ENCODE assay signal across 13 cellular contexts in genomic region chr7:152341914-152342236, GRCh38.
"Had no signal": no experiment of that assay in that cellular context is flagged by ENCODE, and none has a peak within 500 bp of the region (broad histone marks: within the 10 kb centered on the region; RNA-seq: fewer than 3 reads in every experiment).

No MANE protein-coding gene starts in this region.

- H3K4me3 Mint-ChIP-seq: activated naive CD8-positive, alpha-beta T cell treated with anti-CD3 and anti-CD28 coated beads for 36 hours; activated T-cell treated with anti-CD3 and anti-CD28 coated beads, Interleukin-2, amount 50 U/mL, for 24 hours; central memory CD8-positive, alpha-beta T cell; nephron progenitor cell; stimulated activated naive CD8-positive, alpha-beta T cell treated with anti-CD3 and anti-CD28 coated beads, Interleukin-15, Interleukin-2, amounts not matched to agents 100 ng/mL and 50 ng/mL, for 24 hours; WTC11 had no signal

- H3K36me3 Mint-ChIP-seq: WTC11 had no signal

- DNase-seq: activated naive CD4-positive, alpha-beta T cell; activated naive CD8-positive, alpha-beta T cell treated with anti-CD3 and anti-CD28 coated beads for 36 hours; activated T-cell treated with anti-CD3 and anti-CD28 coated beads, Interleukin-2, amount 50 U/mL, for 24 hours; effector memory CD4-positive, alpha-beta T cell; stimulated activated CD4-positive, alpha-beta T cell treated with anti-CD3 and anti-CD28 coated beads, Interleukin-12 subunit alpha, Interleukin-12 subunit beta, amount 100 ng/mL, for 4 hours; T-helper 9 cell; tibial artery had no signal

- H3K27me3 Mint-ChIP-seq: activated naive CD8-positive, alpha-beta T cell treated with anti-CD3 and anti-CD28 coated beads for 36 hours; activated T-cell treated with anti-CD3 and anti-CD28 coated beads, Interleukin-2, amount 50 U/mL, for 24 hours; central memory CD8-positive, alpha-beta T cell; stimulated activated naive CD8-positive, alpha-beta T cell treated with anti-CD3 and anti-CD28 coated beads, Interleukin-15, Interleukin-2, amounts not matched to agents 100 ng/mL and 50 ng/mL, for 24 hours had no signal

- H3K9me3 Mint-ChIP-seq: activated naive CD8-positive, alpha-beta T cell treated with anti-CD3 and anti-CD28 coated beads for 36 hours; activated T-cell treated with anti-CD3 and anti-CD28 coated beads, Interleukin-2, amount 50 U/mL, for 24 hours; activated T-helper 2 cell treated with anti-CD3 and anti-CD28 coated beads, Interferon-gamma antibody, Interleukin-2, Interleukin-4, amounts not matched to agents 10 μg/mL and 5 μg/mL and 100 μg/mL, durations not matched to agents 14 hours and 24 hours and 36 hours; central memory CD8-positive, alpha-beta T cell; stimulated activated naive CD8-positive, alpha-beta T cell treated with anti-CD3 and anti-CD28 coated beads, Interleukin-15, Interleukin-2, amounts not matched to agents 100 ng/mL and 50 ng/mL, for 24 hours; WTC11 had no signal

- FAIRE-seq: colon had no signal

- H3K27ac Mint-ChIP-seq: activated naive CD8-positive, alpha-beta T cell treated with anti-CD3 and anti-CD28 coated beads for 36 hours; activated T-cell treated with anti-CD3 and anti-CD28 coated beads, Interleukin-2, amount 50 U/mL, for 24 hours; activated T-helper 2 cell treated with anti-CD3 and anti-CD28 coated beads, Interferon-gamma antibody, Interleukin-2, Interleukin-4, amounts not matched to agents 10 μg/mL and 5 μg/mL and 100 μg/mL, durations not matched to agents 14 hours and 24 hours and 36 hours; WTC11 had no signal
